ENCODE assay signal across 20 cellular contexts in the genomic region with DNA sequence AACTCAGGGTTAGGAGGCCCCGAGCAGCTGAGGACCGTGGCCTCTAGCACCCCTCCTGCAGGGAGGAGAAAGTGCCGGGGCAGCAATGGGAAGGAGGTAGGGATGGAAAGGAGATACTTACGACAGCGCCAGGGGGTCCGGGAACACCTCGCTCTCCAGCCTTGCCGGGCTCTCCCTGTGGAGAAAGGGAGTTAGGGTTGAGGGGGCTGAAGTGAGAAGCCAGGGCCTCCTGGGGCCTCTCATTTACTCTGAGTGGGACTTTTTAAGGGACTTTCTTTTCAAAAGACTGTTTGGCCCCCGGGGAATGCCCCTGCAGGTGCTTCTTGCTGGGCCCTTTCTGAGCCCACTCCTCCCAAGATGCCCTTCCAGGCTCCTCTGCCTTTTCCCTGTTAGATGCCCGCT. TPM values are rescaled to one million over a fixed set of nuclear protein-coding genes. Genes with fewer than 3 reads are reported as not detected.
DNase-seq lines count a peak whose midpoint lies in the region; ATAC-seq, FAIRE-seq and TF ChIP-seq lines count a peak whose summit lies in the region.
"Had no signal": no experiment of that assay in that cellular context is flagged by ENCODE, and none has a peak within 500 bp of the region (broad histone marks: within the 10 kb centered on the region; RNA-seq: fewer than 3 reads in every experiment).

No MANE protein-coding gene starts in this region.

- no peak for DNase-seq in AG09309 (ENCODE audit: low read depth)
- peak; percentile 53 for DNase-seq in GM20000 (ENCODE audit: low spot score)
- no peak for DNase-seq in fibroblast of lung (ENCODE audit: low read depth in 2 of 2)
- no peak for DNase-seq in ureter (ENCODE audit: low spot score)
- no peak for DNase-seq in urothelium cell line (ENCODE audit: low spot score)
- DNase-seq: activated naive CD8-positive, alpha-beta T cell treated with anti-CD3 and anti-CD28 coated beads for 36 hours; glutamatergic neuron; GOT3; left ventricle myocardium superior; NCI-H1417; NCI-H2171; NCI-H748 treated with DMSO at 0.1 percent for 48 hours; stimulated activated CD4-positive, alpha-beta T cell treated with anti-CD3 and anti-CD28 coated beads, Interleukin-4, amount 100 ng/mL, for 24 hours; testis had no signal

- H3K27ac ChIP-seq in fibroblast of lung (ENCODE audit: insufficient read depth, low read length) = peak overlapping the region; percentile 46
- H3K27ac ChIP-seq: testis had no signal

- peaks cover 3% of the 10 kb centered on the region for H4K20me1 ChIP-seq in fibroblast of lung (ENCODE audit: control insufficient read depth, extremely low read depth, insufficient read depth, low read length)

- H3K9me3 ChIP-seq in fibroblast of lung (ENCODE audit: control insufficient read depth, insufficient read depth, low read depth, low read length) (no peaks in the 10 kb centered on the region), skeletal muscle satellite cell (replicated peaks; ENCODE audit: low read length) (no peaks in the 10 kb centered on the region)
- H3K9me3 ChIP-seq: breast epithelium, testis had no signal

- ATAC-seq in GM18858 (IDR thresholded peaks at IDR 0.05; ENCODE audit: unreplicated experiment) (no peak), HG03139 (IDR thresholded peaks at IDR 0.05; ENCODE audit: unreplicated experiment) (no peak)
- ATAC-seq: left ventricle myocardium superior had no signal

- H3K4me1 ChIP-seq in fibroblast of lung (ENCODE audit: control insufficient read depth, extremely low read depth, insufficient read depth, low read length) (peaks cover 35% of the 10 kb centered on the region), skeletal muscle satellite cell (ENCODE audit: control insufficient read depth, insufficient read depth, low read length) (peaks cover 83% of the 10 kb centered on the region)
- H3K4me1 ChIP-seq: breast epithelium, testis had no signal

- no peak overlapping the region for H2AFZ ChIP-seq in fibroblast of lung (ENCODE audit: low read length)

- H3K9ac ChIP-seq in fibroblast of lung (ENCODE audit: insufficient read depth, low read length) = no peak overlapping the region
- H3K9ac ChIP-seq in skeletal muscle satellite cell (ENCODE audit: low read depth, low read length) = peak overlapping the region; percentile 18

- H3K36me3 ChIP-seq in fibroblast of lung (ENCODE audit: control insufficient read depth, insufficient read depth, low read length) (peaks cover 96% of the 10 kb centered on the region), skeletal muscle satellite cell (ENCODE audit: insufficient read depth, low read length) (peaks cover 97% of the 10 kb centered on the region)
- H3K36me3 ChIP-seq: breast epithelium had no signal

- H3K27me3 ChIP-seq in fibroblast of lung (ENCODE audit: control insufficient read depth, insufficient read depth, low read length) (no peaks in the 10 kb centered on the region), skeletal muscle satellite cell (ENCODE audit: control insufficient read depth, insufficient read depth, low read length) (no peaks in the 10 kb centered on the region)
- H3K27me3 ChIP-seq: breast epithelium, testis had no signal

- FAIRE-seq in urothelium cell line (lab: Jason Lieb, UNC) = no peak

- peak overlapping the region; percentile 21 for H3K4me3 ChIP-seq in AG09309 (ENCODE audit: control insufficient read depth, low read depth, low read length)
- peak overlapping the region in 1 of 4 experiments; percentile 15 for H3K4me3 ChIP-seq in fibroblast of lung (replicated peaks in 1 of 4; ENCODE audit: control extremely low read depth in 1 of 4, insufficient read depth in 1 of 4, low read depth in 3 of 4, low read length in 4 of 4)
- H3K4me3 ChIP-seq in skeletal muscle satellite cell (ENCODE audit: low read length) = no peak overlapping the region
- H3K4me3 ChIP-seq: breast epithelium, testis had no signal

- H3K79me2 ChIP-seq in fibroblast of lung (ENCODE audit: control insufficient read depth, insufficient read depth, low read length) = peaks cover 86% of the 10 kb centered on the region

- H3K4me2 ChIP-seq in fibroblast of lung (ENCODE audit: extremely low read depth, insufficient read depth, low read length) (no peak overlapping the region), skeletal muscle satellite cell (ENCODE audit: low read length) (peak overlapping the region; percentile 18)

- no peak for TF ChIP-seq CTCF in AG09309 (IDR thresholded peaks at IDR 0.05; ENCODE audit: control insufficient read depth, insufficient read depth, low read depth, low read length, missing control alignments)
- no peak for TF ChIP-seq CTCF in GM20000 (IDR thresholded peaks at IDR 0.05; ENCODE audit: extremely low read depth, missing control alignments)
- no peak for TF ChIP-seq CTCF in fibroblast of lung (conservative IDR thresholded peaks at IDR 0.05 in 1 of 2, IDR thresholded peaks at IDR 0.05 in 1 of 2; ENCODE audit: low read depth in 1 of 2, low read length in 2 of 2)

RNA-seq across cellular contexts. Expression of a gene that starts 8.6 kb away (rescaled TPM):
- total RNA-seq in fibroblast of lung (577 and 584 TPM in 2 replicates), ureter (331 TPM)
- polyA plus RNA-seq in fibroblast of lung = 541 and 604 TPM in 2 replicates
- 2,129 and 2,873 TPM in 2 replicates for polyA plus RNA-seq in fibroblast of lung (2012)
- 7,488 and 12,203 TPM in 2 replicates for polyA minus RNA-seq in fibroblast of lung (ENCODE audit: low replicate concordance)
- 1,202 and 1,869 TPM in 2 replicates for total RNA-seq in skeletal muscle satellite cell (2012; rRNA removed)

RNA-seq across cellular contexts. Expression of a gene that starts 27.1 kb away (rescaled TPM):
- 4.1 and 4.3 TPM in 2 replicates for total RNA-seq in fibroblast of lung
- 1.4 and 1.6 TPM in 2 replicates for polyA plus RNA-seq in fibroblast of lung
- 5.2 and 8.8 TPM in 2 replicates for polyA plus RNA-seq in fibroblast of lung (2012)
- 1.7 and 5.6 TPM in 2 replicates for polyA minus RNA-seq in fibroblast of lung (ENCODE audit: low replicate concordance)
- total RNA-seq in skeletal muscle satellite cell (2012; rRNA removed) = 2.5 and 15.7 TPM in 2 replicates
- 16.9 TPM for total RNA-seq in ureter
- total RNA-seq: dermis microvascular lymphatic vessel endothelial cell, SK-MEL-5 had no signal

RNA-seq across cellular contexts. Expression of a gene that starts 42.4 kb away (rescaled TPM):
- total RNA-seq in fibroblast of lung (41.5 and 45.5 TPM in 2 replicates), ureter (38.4 TPM)
- 22.1 and 26.0 TPM in 2 replicates for polyA plus RNA-seq in fibroblast of lung
- polyA plus RNA-seq in fibroblast of lung (2012) = 37.9 and 40.6 TPM in 2 replicates
- 25.3 and 28.3 TPM in 2 replicates for polyA minus RNA-seq in fibroblast of lung (ENCODE audit: low replicate concordance)
- total RNA-seq in skeletal muscle satellite cell (2012; rRNA removed) = 29.2 and 29.5 TPM in 2 replicates
